ENCODE assay signal across 12 cellular contexts in genomic region chr3:42149537-42150426, GRCh38. TPM values are rescaled to one million over a fixed set of nuclear protein-coding genes. Genes with fewer than 3 reads are reported as not detected.
DNase-seq lines count a peak whose midpoint lies in the region; TF ChIP-seq lines count a peak whose summit lies in the region.
"Had no signal": no experiment of that assay in that cellular context is flagged by ENCODE, and none has a peak within 500 bp of the region (broad histone marks: within the 10 kb centered on the region; RNA-seq: fewer than 3 reads in every experiment).

No MANE protein-coding gene starts in this region.

- H3K4me3 ChIP-seq in Peyer's patch (no peak overlapping the region), neuron (ENCODE audit: low read length) (peak overlapping the region; percentile 17), A673 (ENCODE audit: low read depth, low read length, poor library complexity, severe bottlenecking) (no peak overlapping the region)

- no peaks in the 10 kb centered on the region for H3K9me3 ChIP-seq in Peyer's patch
- H3K9me3 ChIP-seq in neuron (ENCODE audit: low read length), result no peaks in the 10 kb centered on the region
- H3K9me3 ChIP-seq in A673 (ENCODE audit: low read depth, low read length, poor library complexity, severe bottlenecking), result no peaks in the 10 kb centered on the region

- H3K36me3 ChIP-seq in Peyer's patch (no peaks in the 10 kb centered on the region), neuron (ENCODE audit: insufficient read depth, low read length) (no peaks in the 10 kb centered on the region), A673 (ENCODE audit: insufficient read depth, low read length, poor library complexity, severe bottlenecking) (no peaks in the 10 kb centered on the region)

- no peaks in the 10 kb centered on the region for H3K27me3 ChIP-seq in Peyer's patch
- no peaks in the 10 kb centered on the region for H3K27me3 ChIP-seq in neuron (ENCODE audit: insufficient read depth, low read length)
- H3K27me3 ChIP-seq in A673 (replicated peaks; ENCODE audit: insufficient read depth, low read depth, low read length, poor library complexity), result no peaks in the 10 kb centered on the region

- no TSS peak for BruUV-seq in Calu3 (replicated peaks; lab: Mats Ljungman, UMichigan)
- BruUV-seq in A673 (replicated peaks; lab: Mats Ljungman, UMichigan), result no TSS peak

- no peaks in the 10 kb centered on the region for H3K27me3 Mint-ChIP-seq in Calu3 (ENCODE audit: unreplicated experiment)
- H3K27me3 Mint-ChIP-seq: activated CD4-positive, alpha-beta memory T cell treated with anti-CD3 and anti-CD28 coated beads, Interleukin-2, amount 10 ng/mL, durations not matched to agents 7 days and 5 days had no signal

- peak overlapping the region; percentile 19 for H3K4me3 Mint-ChIP-seq in Calu3 (ENCODE audit: low read depth, unreplicated experiment)
- H3K4me3 Mint-ChIP-seq: activated CD4-positive, alpha-beta memory T cell treated with anti-CD3 and anti-CD28 coated beads, Interleukin-2, amount 10 ng/mL, durations not matched to agents 7 days and 5 days had no signal

- CTCF ChIA-PET in Calu3 (lab: Charles Lee) (interaction anchor here (0.6 to 0.7 kb wide), 3 partner anchors 13 to 188 kb away, joined by 3 to 4 read pairs (median 4); no protein-coding TSS in a partner anchor), A673 (lab: Charles Lee) (no interaction called here), GM10248 (lab: Yijun Ruan, JAX) (interaction anchor here (1.2 kb wide), 1 partner anchor 14 kb away, joined by 3 read pairs; no protein-coding TSS in a partner anchor)

- POLR2A ChIA-PET in A673 (lab: Charles Lee; ENCODE audit: low non-redundant PET), result no interaction called here
- POLR2A ChIA-PET in GM10248 (lab: Yijun Ruan, JAX), result no interaction called here

- peak overlapping the region in 3 of 4 donors; percentile 35 to 79 (median 61) for H3K27ac ChIP-seq in Peyer's patch
- H3K27ac ChIP-seq in A673 (ENCODE audit: low read depth, low read length, poor library complexity, severe bottlenecking), result no peak overlapping the region

- no peaks in the 10 kb centered on the region for H3K9me3 Mint-ChIP-seq in Calu3 (ENCODE audit: low read depth, unreplicated experiment)
- H3K9me3 Mint-ChIP-seq: activated CD4-positive, alpha-beta memory T cell treated with anti-CD3 and anti-CD28 coated beads, Interleukin-2, amount 10 ng/mL, durations not matched to agents 7 days and 5 days had no signal

- peak in 1 of 2 donors; percentile 32 for TF ChIP-seq POLR2A in Peyer's patch (IDR thresholded peaks at IDR 0.05)

- intact Hi-C loops in Calu3 (cut with micrococcal nuclease; ENCODE audit: unreplicated experiment), result no loop called here
- intact Hi-C loops in A673 (cut with micrococcal nuclease; ENCODE audit: unreplicated experiment), result no loop called here

- peaks cover 30% of the 10 kb centered on the region for H3K4me1 Mint-ChIP-seq in Calu3 (ENCODE audit: low read depth, unreplicated experiment)

- H3K27ac Mint-ChIP-seq in Calu3 (ENCODE audit: unreplicated experiment), result peak overlapping the region; percentile 66
- H3K27ac Mint-ChIP-seq: activated CD4-positive, alpha-beta memory T cell treated with anti-CD3 and anti-CD28 coated beads, Interleukin-2, amount 10 ng/mL, durations not matched to agents 7 days and 5 days had no signal

- H2AFZ ChIP-seq in neuron (ENCODE audit: low read depth, low read length), result no peak overlapping the region

- TF ChIP-seq CTCF in Calu3 (IDR thresholded peaks at IDR 0.05; ENCODE audit: unreplicated experiment), result no peak
- TF ChIP-seq CTCF in Peyer's patch (IDR thresholded peaks at IDR 0.05), result no peak
- no peak for TF ChIP-seq CTCF in A673 (conservative IDR thresholded peaks at IDR 0.05; ENCODE audit: low read depth, low read length)
- TF ChIP-seq CTCF in GM10248 (IDR thresholded peaks at IDR 0.05; ENCODE audit: control extremely low read depth, extremely low read depth, low read depth, missing control alignments), result no peak

- DNase-seq in Calu3 (peak; percentile 91), Peyer's patch (peak in 2 of 3 donors; percentile 85 to 92), globus pallidus (ENCODE audit: low spot score) (peak; percentile 27), A673 (ENCODE audit: low spot score) (no peak), GM10248 (ENCODE audit: extremely low spot score) (no peak)
- no peak for DNase-seq in stimulated activated CD4-positive, alpha-beta T cell treated with anti-CD3 and anti-CD28 coated beads, Interleukin-15, amount 100 ng/mL, for 24 hours
- no peak for DNase-seq in stimulated activated CD4-positive, alpha-beta T cell treated with anti-CD3 and anti-CD28 coated beads, Interleukin-4, amount 100 ng/mL, for 24 hours
- DNase-seq: activated CD4-positive, alpha-beta memory T cell treated with anti-CD3 and anti-CD28 coated beads, Interleukin-2, amount 10 ng/mL, durations not matched to agents 7 days and 5 days; activated naive CD4-positive, alpha-beta T cell treated with Interleukin-2 at 50 U/mL for 16 hours; KG1; NCI-H1694 treated with DMSO at 0.1 percent for 48 hours had no signal

- H3K36me3 Mint-ChIP-seq in Calu3 (ENCODE audit: insufficient read depth, unreplicated experiment), result no peaks in the 10 kb centered on the region

- H3K4me1 ChIP-seq in Peyer's patch, result peaks cover 0 to 12% (median 0%) of the 10 kb centered on the region in 4 donors
- peaks cover 16% of the 10 kb centered on the region for H3K4me1 ChIP-seq in neuron (ENCODE audit: insufficient read depth, low read length)
- H3K4me1 ChIP-seq in A673 (ENCODE audit: insufficient read depth, low read length, poor library complexity, severe bottlenecking), result no peaks in the 10 kb centered on the region

RNA-seq across cellular contexts. Expression of gene TRAK1, which starts 58.6 kb away (rescaled TPM):
- total RNA-seq in Calu3 (2022) (89.9 and 108 TPM in 2 replicates), Peyer's patch (100 to 1,000 TPM in 3 of 4 donors, 10 to 100 TPM in 1; 96.2 to 283 (median 125) TPM), A673 (2021) (16.3 and 21.1 TPM in 2 replicates)

Comparison
In these comparisons a context has a peak if more than half of its experiments do, and no peak if none do; other contexts are left out.
1. DNase-seq: peak in Calu3 (single experiment), Peyer's patch (2 of 3) and globus pallidus (single experiment); none in A673 (single experiment), stimulated activated CD4-positive, alpha-beta T cell treated with anti-CD3 and anti-CD28 coated beads, Interleukin-15, amount 100 ng/mL, for 24 hours (single experiment), stimulated activated CD4-positive, alpha-beta T cell treated with anti-CD3 and anti-CD28 coated beads, Interleukin-4, amount 100 ng/mL, for 24 hours (single experiment) and GM10248 (single experiment).